Comparison of ENCODE assay signal across 21 cellular contexts in genomic region chr1:2783435-2784397, GRCh38. TPM values are rescaled to one million over a fixed set of nuclear protein-coding genes. Genes with fewer than 3 reads are reported as not detected.
DNase-seq lines count a peak whose midpoint lies in the region; ATAC-seq lines count a peak whose summit lies in the region.
"Had no signal": no experiment of that assay in that cellular context is flagged by ENCODE, and none has a peak within 500 bp of the region (broad histone marks: within the 10 kb centered on the region; RNA-seq: fewer than 3 reads in every experiment).

No MANE protein-coding gene starts in this region.

- peak; percentile 12 for DNase-seq in activated T-cell treated with anti-CD3 and anti-CD28 coated beads, Interleukin-2, amount 50 U/mL, for 1 hour
- no peak for DNase-seq in activated T-cell treated with anti-CD3 and anti-CD28 coated beads, Interleukin-2, amount 50 U/mL, for 4 hours
- DNase-seq in SW480 (ENCODE audit: low spot score): peak; percentile 40
- peak; percentile 35 for DNase-seq in left lobe of liver (ENCODE audit: low spot score)
- peak; percentile 51 for DNase-seq in sciatic nerve (ENCODE audit: low spot score)
- DNase-seq in cerebellar nuclear complex (lab: John Stamatoyannopoulos, UW): no peak
- DNase-seq: activated CD4-positive, alpha-beta T cell treated with anti-CD3 and anti-CD28 coated beads for 4 hours; activated gamma-delta T cell treated with Interleukin-2 at 50 U/mL for 16 hours; AML-193; CD4-positive, alpha-beta memory T cell; Kasumi-1; NCI-H1436 treated with DMSO at 0.1 percent for 48 hours; NCI-H446; OCI-M1; stimulated activated naive CD8-positive, alpha-beta T cell treated with anti-CD3 and anti-CD28 coated beads, Interleukin-15, amount 100 ng/mL, for 72 hours; thyroid gland had no signal

- peaks cover 2% of the 10 kb centered on the region for H3K4me1 Mint-ChIP-seq in activated T-cell treated with anti-CD3 and anti-CD28 coated beads, Interleukin-2, amount 50 U/mL, for 4 hours (ENCODE audit: low read depth)
- H3K4me1 Mint-ChIP-seq: neural crest cell had no signal

- intact Hi-C loops in sciatic nerve (cut with DNase I): no loop called here

- ATAC-seq in activated T-cell treated with anti-CD3 and anti-CD28 coated beads, Interleukin-2, amount 50 U/mL, for 4 hours: no peak
- no peak for ATAC-seq in left lobe of liver
- no peak for ATAC-seq in sciatic nerve
- ATAC-seq in HG02852 (IDR thresholded peaks at IDR 0.05; ENCODE audit: unreplicated experiment): no peak
- ATAC-seq in GM21786 (IDR thresholded peaks at IDR 0.05; ENCODE audit: unreplicated experiment): no peak
- ATAC-seq: body of pancreas; stimulated activated naive CD8-positive, alpha-beta T cell treated with anti-CD3 and anti-CD28 coated beads, Interleukin-15, amount 100 ng/mL, for 72 hours had no signal

- peaks cover 22% of the 10 kb centered on the region for H3K9me3 Mint-ChIP-seq in activated T-cell treated with anti-CD3 and anti-CD28 coated beads, Interleukin-2, amount 50 U/mL, for 4 hours

- H3K36me3 Mint-ChIP-seq in activated T-cell treated with anti-CD3 and anti-CD28 coated beads, Interleukin-2, amount 50 U/mL, for 4 hours (ENCODE audit: insufficient read depth): peaks cover 2% of the 10 kb centered on the region

- no peak overlapping the region for H3K4me3 Mint-ChIP-seq in activated T-cell treated with anti-CD3 and anti-CD28 coated beads, Interleukin-2, amount 50 U/mL, for 4 hours
- H3K4me3 Mint-ChIP-seq: CD4-positive, alpha-beta memory T cell; neural crest cell; stimulated activated naive CD8-positive, alpha-beta T cell treated with anti-CD3 and anti-CD28 coated beads, Interleukin-15, amount 100 ng/mL, for 72 hours; T-helper 2 cell treated with Interferon-gamma antibody and Interleukin-4, amounts not matched to agents 5 μg/mL and 100 μg/mL, for 36 hours had no signal

- peaks cover 38% of the 10 kb centered on the region for H3K27me3 Mint-ChIP-seq in activated T-cell treated with anti-CD3 and anti-CD28 coated beads, Interleukin-2, amount 50 U/mL, for 4 hours (ENCODE audit: low read depth)

RNA-seq across cellular contexts. Expression of gene TTC34, which starts 17.8 kb away (rescaled TPM):
- under 1 TPM; 0.56 to 0.82 (median 0.60) TPM for total RNA-seq in activated T-cell treated with anti-CD3 and anti-CD28 coated beads, Interleukin-2, amount 50 U/mL, for 4 hours
- 0.20 TPM for total RNA-seq in left lobe of liver
- 1.4 TPM for total RNA-seq in sciatic nerve

Comparison
In these comparisons a context has a peak if more than half of its experiments do, and no peak if none do; other contexts are left out.
1. DNase-seq: peak in activated T-cell treated with anti-CD3 and anti-CD28 coated beads, Interleukin-2, amount 50 U/mL, for 1 hour (single experiment), SW480 (single experiment), left lobe of liver (single experiment) and sciatic nerve (single experiment); none in activated T-cell treated with anti-CD3 and anti-CD28 coated beads, Interleukin-2, amount 50 U/mL, for 4 hours (single experiment) and cerebellar nuclear complex (0 of 2).